8 cellular contexts compared by ENCODE assay signal in genomic region chr16:27355610-27356009, GRCh38. TPM values are rescaled to one million over a fixed set of nuclear protein-coding genes. Genes with fewer than 3 reads are reported as not detected.
DNase-seq lines count a peak whose midpoint lies in the region; ATAC-seq and TF ChIP-seq lines count a peak whose summit lies in the region.

No MANE protein-coding gene starts in this region.

- peak; percentile 45 for DNase-seq in DND-41
- peak; percentile 32 for DNase-seq in MV-4-11 (lab: John Stamatoyannopoulos, UW)
- peak; percentile 61 for DNase-seq in activated naive CD4-positive, alpha-beta T cell treated with anti-CD3 and anti-CD28 coated beads, Interleukin-2, amount 10 ng/mL, durations not matched to agents 7 days and 5 days
- peak; percentile 18 to 30 (median 25) for DNase-seq in immature natural killer cell
- DNase-seq in tibial artery = peak in 1 of 2 donors; percentile 78
- DNase-seq in DMS153 treated with DMSO at 0.1 percent for 48 hours (lab: John Stamatoyannopoulos, UW; ENCODE audit: unreplicated experiment) = no peak

- CTCF ChIA-PET in activated naive CD4-positive, alpha-beta T cell treated with anti-CD3 and anti-CD28 coated beads, Interleukin-2, amount 10 ng/mL, durations not matched to agents 7 days and 5 days (lab: Charles Lee) = interaction anchor here (1.2 to 3.5 kb wide), 7 partner anchors 10 to 201 kb away, joined by 5 to 29 read pairs (median 5); no protein-coding TSS in a partner anchor

- H3K4me1 Mint-ChIP-seq in activated naive CD4-positive, alpha-beta T cell treated with anti-CD3 and anti-CD28 coated beads, Interleukin-2, amount 10 ng/mL, durations not matched to agents 7 days and 5 days = peaks cover 13% of the 10 kb centered on the region
- no peaks in the 10 kb centered on the region for H3K4me1 Mint-ChIP-seq in immature natural killer cell

- H3K27ac Mint-ChIP-seq in activated naive CD4-positive, alpha-beta T cell treated with anti-CD3 and anti-CD28 coated beads, Interleukin-2, amount 10 ng/mL, durations not matched to agents 7 days and 5 days = peak overlapping the region; percentile 58
- peak overlapping the region in 2 of 6 donors; percentile 9 to 55 for H3K27ac Mint-ChIP-seq in immature natural killer cell

- no peaks in the 10 kb centered on the region for H4K20me1 ChIP-seq in DND-41 (ENCODE audit: insufficient read depth, low read length)

- no peaks in the 10 kb centered on the region for H3K27me3 Mint-ChIP-seq in activated naive CD4-positive, alpha-beta T cell treated with anti-CD3 and anti-CD28 coated beads, Interleukin-2, amount 10 ng/mL, durations not matched to agents 7 days and 5 days
- H3K27me3 Mint-ChIP-seq in immature natural killer cell (ENCODE audit: low read depth in 3 of 3) = peaks cover 0 to 1% (median 0%) of the 10 kb centered on the region in 3 donors

- H3K27ac ChIP-seq in DND-41 (ENCODE audit: low read length) (peak overlapping the region; percentile 37; the same call in 1 of the 2 replicates), tibial artery (no peak overlapping the region)

- no peaks in the 10 kb centered on the region for H3K4me1 ChIP-seq in DND-41 (ENCODE audit: insufficient read depth, low read length)
- no peaks in the 10 kb centered on the region for H3K4me1 ChIP-seq in tibial artery

- no peaks in the 10 kb centered on the region for H3K27me3 ChIP-seq in DND-41 (ENCODE audit: insufficient read depth, low read length, poor library complexity)
- H3K27me3 ChIP-seq in tibial artery = no peaks in the 10 kb centered on the region

- H3K4me3 Mint-ChIP-seq in activated naive CD4-positive, alpha-beta T cell treated with anti-CD3 and anti-CD28 coated beads, Interleukin-2, amount 10 ng/mL, durations not matched to agents 7 days and 5 days = no peak overlapping the region
- no peak overlapping the region for H3K4me3 Mint-ChIP-seq in immature natural killer cell

- TF ChIP-seq CTCF in DND-41 (IDR thresholded peaks at IDR 0.05; ENCODE audit: borderline replicate concordance, extremely low read depth, low read length, poor library complexity, severe bottlenecking) (peak; percentile 67), tibial artery (IDR thresholded peaks at IDR 0.05) (peak; percentile 17 to 30)

- H3K36me3 Mint-ChIP-seq in activated naive CD4-positive, alpha-beta T cell treated with anti-CD3 and anti-CD28 coated beads, Interleukin-2, amount 10 ng/mL, durations not matched to agents 7 days and 5 days = peaks cover 90% of the 10 kb centered on the region
- H3K36me3 Mint-ChIP-seq in immature natural killer cell = peaks cover 36 to 66% (median 46%) of the 10 kb centered on the region in 3 donors

- no peaks in the 10 kb centered on the region for H3K79me2 ChIP-seq in DND-41 (ENCODE audit: insufficient read depth, low read length)

- peaks cover 76% of the 10 kb centered on the region for H3K36me3 ChIP-seq in DND-41 (ENCODE audit: insufficient read depth, low read length)
- peaks cover 65 to 96% (median 94%) of the 10 kb centered on the region in 3 donors for H3K36me3 ChIP-seq in tibial artery

- H3K4me3 ChIP-seq in DND-41 (ENCODE audit: low read depth in 1 of 2, low read length in 2 of 2) (no peak overlapping the region), tibial artery (no peak overlapping the region)

- intact Hi-C loops in tibial artery (cut with DNase I; ENCODE audit: low total_unique reads) = no loop called here

- no peaks in the 10 kb centered on the region for H3K9me3 Mint-ChIP-seq in activated naive CD4-positive, alpha-beta T cell treated with anti-CD3 and anti-CD28 coated beads, Interleukin-2, amount 10 ng/mL, durations not matched to agents 7 days and 5 days
- no peaks in the 10 kb centered on the region for H3K9me3 Mint-ChIP-seq in immature natural killer cell

- H3K9ac ChIP-seq in DND-41 (ENCODE audit: low read depth, low read length) = no peak overlapping the region

- no peak overlapping the region for H3K4me2 ChIP-seq in DND-41 (ENCODE audit: insufficient read depth, low read length)

- H3K9me3 ChIP-seq in DND-41 (ENCODE audit: insufficient read depth, low read length, severe bottlenecking) = no peaks in the 10 kb centered on the region
- H3K9me3 ChIP-seq in tibial artery = no peaks in the 10 kb centered on the region

- ATAC-seq in DND-41 (ENCODE audit: insufficient read depth, low read depth) (peak; percentile 60; the same call in 1 of the 3 replicates), HG03432 (IDR thresholded peaks at IDR 0.05; ENCODE audit: unreplicated experiment) (no peak), HG03175 (IDR thresholded peaks at IDR 0.05; ENCODE audit: unreplicated experiment) (no peak)

- no peak overlapping the region for H2AFZ ChIP-seq in DND-41 (ENCODE audit: low read depth, low read length)

RNA-seq across cellular contexts. Expression of gene IL4R, which starts 41.8 kb away (rescaled TPM):
- 10 to 100 TPM; 15.7 to 38.7 (median 20.1) TPM for polyA plus RNA-seq in immature natural killer cell

RNA-seq across cellular contexts. Expression of gene IL21R, which starts 46.4 kb away (rescaled TPM):
- 10 to 100 TPM; 27.5 to 59.7 (median 49.6) TPM for polyA plus RNA-seq in immature natural killer cell
